ENCODE assay signal across 18 cellular contexts in genomic region chr1:237759371-237759770, GRCh38.
"Had no signal": no experiment of that assay in that cellular context is flagged by ENCODE, and none has a peak within 500 bp of the region (broad histone marks: within the 10 kb centered on the region; RNA-seq: fewer than 3 reads in every experiment).

No MANE protein-coding gene starts in this region.

- H3K4me1 Mint-ChIP-seq: activated CD4-positive, alpha-beta T cell treated with anti-CD3 and anti-CD28 coated beads for 36 hours; activated naive CD8-positive, alpha-beta T cell treated with anti-CD3 and anti-CD28 coated beads, Interleukin-2, amount 50 U/mL, for 24 hours had no signal

- H3K27ac Mint-ChIP-seq: activated CD4-positive, alpha-beta T cell treated with anti-CD3 and anti-CD28 coated beads for 36 hours; activated CD8-positive, alpha-beta T cell treated with anti-CD3 and anti-CD28 coated beads for 36 hours; activated naive CD8-positive, alpha-beta T cell treated with anti-CD3 and anti-CD28 coated beads, Interleukin-2, amount 50 U/mL, for 24 hours; activated T-cell treated with anti-CD3 and anti-CD28 coated beads, Interleukin-2, amount 50 U/mL, for 72 hours had no signal

- FAIRE-seq: endothelial cell of umbilical vein, keratinocyte had no signal

- DNase-seq: activated CD4-positive, alpha-beta T cell treated with anti-CD3 and anti-CD28 coated beads for 36 hours; activated CD8-positive, alpha-beta memory T cell treated with anti-CD3 and anti-CD28 coated beads, Interleukin-2, amount 50 U/mL, for 4 hours; activated CD8-positive, alpha-beta T cell treated with anti-CD3 and anti-CD28 coated beads for 36 hours; activated naive CD8-positive, alpha-beta T cell treated with anti-CD3 and anti-CD28 coated beads, Interleukin-2, amount 50 U/mL, for 24 hours; activated T-cell treated with anti-CD3 and anti-CD28 coated beads, Interleukin-2, amount 50 U/mL, for 72 hours; colonic mucosa; effector CD4-positive, alpha-beta T cell; sigmoid colon; stimulated activated CD4-positive, alpha-beta T cell treated with anti-CD3 and anti-CD28 coated beads, Interleukin-4, amount 100 ng/mL, for 24 hours; stomach; T1000; WERI-Rb-1 had no signal

- H3K27ac ChIP-seq: ascending aorta, cardiac muscle cell, colonic mucosa, gastroesophageal sphincter, sigmoid colon, stomach, thoracic aorta, WERI-Rb-1 had no signal

- H3K4me3 ChIP-seq: ascending aorta, cardiac muscle cell, colonic mucosa, gastroesophageal sphincter, sigmoid colon, stomach, thoracic aorta had no signal

- H3K36me3 ChIP-seq: ascending aorta, colonic mucosa, gastroesophageal sphincter, sigmoid colon, stomach, thoracic aorta, WERI-Rb-1 had no signal

- H3K4me3 Mint-ChIP-seq: activated CD4-positive, alpha-beta T cell treated with anti-CD3 and anti-CD28 coated beads for 36 hours; activated CD8-positive, alpha-beta T cell treated with anti-CD3 and anti-CD28 coated beads for 36 hours; activated naive CD8-positive, alpha-beta T cell treated with anti-CD3 and anti-CD28 coated beads, Interleukin-2, amount 50 U/mL, for 24 hours; activated T-cell treated with anti-CD3 and anti-CD28 coated beads, Interleukin-2, amount 50 U/mL, for 72 hours had no signal

- H3K27me3 ChIP-seq: ascending aorta, cardiac muscle cell, colonic mucosa, gastroesophageal sphincter, sigmoid colon, stomach had no signal

- ATAC-seq: activated CD4-positive, alpha-beta T cell treated with anti-CD3 and anti-CD28 coated beads for 36 hours; activated CD8-positive, alpha-beta T cell treated with anti-CD3 and anti-CD28 coated beads for 36 hours; activated naive CD8-positive, alpha-beta T cell treated with anti-CD3 and anti-CD28 coated beads, Interleukin-2, amount 50 U/mL, for 24 hours; activated T-cell treated with anti-CD3 and anti-CD28 coated beads, Interleukin-2, amount 50 U/mL, for 72 hours; gastroesophageal sphincter had no signal

- H3K9me3 ChIP-seq: ascending aorta, colonic mucosa, gastroesophageal sphincter, sigmoid colon, stomach, thoracic aorta had no signal

- H3K9me3 Mint-ChIP-seq: activated CD8-positive, alpha-beta T cell treated with anti-CD3 and anti-CD28 coated beads for 36 hours had no signal

- H3K4me1 ChIP-seq: ascending aorta, colonic mucosa, gastroesophageal sphincter, sigmoid colon had no signal
